Comparison of ENCODE assay signal across 29 cellular contexts in genomic region chr13:31245974-31246373, GRCh38.
"Had no signal": no experiment of that assay in that cellular context is flagged by ENCODE, and none has a peak within 500 bp of the region (broad histone marks: within the 10 kb centered on the region; RNA-seq: fewer than 3 reads in every experiment).

No MANE protein-coding gene starts in this region.

- ATAC-seq: naive thymus-derived CD8-positive, alpha-beta T cell; natural killer cell treated with Interleukin-12 subunit alpha and Interleukin-12 subunit beta and Interleukin-15 and Interleukin-18, amount 100 ng/mL, for 72 hours; psoas muscle; right cardiac atrium; right lobe of liver; stimulated activated memory B cell treated with anti-CD40 and anti-IgM and Interleukin-4, amounts not matched to agents 10 μg/mL and 1 μg/mL and 100 μg/mL, for 72 hours; stimulated activated naive CD8-positive, alpha-beta T cell treated with anti-CD3 and anti-CD28 coated beads, Interleukin-15, amount 100 ng/mL, for 72 hours; stimulated activated naive CD8-positive, alpha-beta T cell treated with anti-CD3 and anti-CD28 coated beads, Interleukin-15, Interleukin-2, amounts not matched to agents 100 U/mL and 50 U/mL, for 24 hours; upper lobe of right lung had no signal

- DNase-seq: naive thymus-derived CD8-positive, alpha-beta T cell; occipital lobe; ovary; posterior cingulate gyrus; psoas muscle; right cardiac atrium; right lobe of liver; sigmoid colon; spleen; stimulated activated CD4-positive, alpha-beta T cell treated with anti-CD3 and anti-CD28 coated beads, Interleukin-12 subunit alpha, Interleukin-12 subunit beta, amount 100 ng/mL, for 4 hours; stimulated activated CD4-positive, alpha-beta T cell treated with anti-CD3 and anti-CD28 coated beads, Interleukin-1b, Interleukin-23, amount 100 ng/mL, for 48 hours; stimulated activated CD4-positive, alpha-beta T cell treated with anti-CD3 and anti-CD28 coated beads, Interleukin-4, amount 100 ng/mL, for 1 hour; stimulated activated CD4-positive, alpha-beta T cell treated with anti-CD3 and anti-CD28 coated beads, Interleukin-4, amount 100 ng/mL, for 4 hours; stimulated activated CD8-positive, alpha-beta memory T cell treated with anti-CD3 and anti-CD28 coated beads, Interleukin-4, amount 100 ng/mL, for 48 hours; stimulated activated naive CD4-positive, alpha-beta T cell; stimulated activated naive CD8-positive, alpha-beta T cell treated with anti-CD3 and anti-CD28 coated beads, Interleukin-15, amount 100 ng/mL, for 72 hours; stimulated activated naive CD8-positive, alpha-beta T cell treated with anti-CD3 and anti-CD28 coated beads, Interleukin-15, Interleukin-2, amounts not matched to agents 100 U/mL and 50 U/mL, for 24 hours; substantia nigra; testis; tibial artery; transverse colon; upper lobe of right lung had no signal

- H3K4me1 ChIP-seq: neural progenitor cell, parathyroid adenoma, psoas muscle, right lobe of liver, spleen, suprapubic skin, testis, upper lobe of right lung had no signal

- H3K27me3 ChIP-seq: neural progenitor cell, ovary, right lobe of liver, sigmoid colon, spleen, suprapubic skin, testis, tibial artery, transverse colon, upper lobe of right lung, vagina had no signal

- H3K36me3 ChIP-seq: neural progenitor cell, ovary, right lobe of liver, sigmoid colon, transverse colon, upper lobe of right lung, vagina had no signal

- H3K27ac ChIP-seq: neural progenitor cell, ovary, parathyroid adenoma, psoas muscle, right lobe of liver, sigmoid colon, spleen, suprapubic skin, testis, tibial artery, upper lobe of right lung, vagina had no signal

- H3K4me3 ChIP-seq: neural progenitor cell, ovary, psoas muscle, right lobe of liver, sigmoid colon, smooth muscle cell, spleen, suprapubic skin, testis, tibial artery, transverse colon, upper lobe of right lung, vagina had no signal

- H3K9me3 ChIP-seq: ovary, psoas muscle, right lobe of liver, sigmoid colon, spleen, suprapubic skin, testis, tibial artery, transverse colon, upper lobe of right lung, vagina had no signal
